ENCODE assay signal across 9 cellular contexts in genomic region chr2:12722445-12723316, GRCh38. TPM values are rescaled to one million over a fixed set of nuclear protein-coding genes. Genes with fewer than 3 reads are reported as not detected.
A peak's percentile ranks its signal among the peaks of the same experiment; 100 is the strongest.
DNase-seq lines count a peak whose midpoint lies in the region; ATAC-seq and TF ChIP-seq lines count a peak whose summit lies in the region.
"Had no signal": no experiment of that assay in that cellular context is flagged by ENCODE, and none has a peak within 500 bp of the region (broad histone marks: within the 10 kb centered on the region; RNA-seq: fewer than 3 reads in every experiment).

No MANE protein-coding gene starts in this region.

- no peak overlapping the region for H2AFZ ChIP-seq in smooth muscle cell (ENCODE audit: low read depth)

- peaks cover 80% of the 10 kb centered on the region for H3K79me2 ChIP-seq in smooth muscle cell (ENCODE audit: low read depth)

- no peak for ATAC-seq in GM19455 (IDR thresholded peaks at IDR 0.05; ENCODE audit: unreplicated experiment)

- peak; percentile 50 for DNase-seq in activated CD8-positive, alpha-beta memory T cell treated with anti-CD3 and anti-CD28 coated beads for 24 hours
- no peak for DNase-seq in activated CD8-positive, alpha-beta memory T cell treated with anti-CD3 and anti-CD28 coated beads, Interleukin-2, amount 50 U/mL, for 48 hours
- DNase-seq in OCI-M1 (lab: John Stamatoyannopoulos, UW) (peak; percentile 72), epithelial cell of proximal tubule (ENCODE audit: low read depth) (no peak), smooth muscle cell (lab: John Stamatoyannopoulos, UW; ENCODE audit: unreplicated experiment) (no peak), NCI-H2196 (lab: John Stamatoyannopoulos, UW; ENCODE audit: unreplicated experiment) (no peak), NAMALWA (ENCODE audit: low spot score) (no peak)

- H3K9ac ChIP-seq in smooth muscle cell (ENCODE audit: low read depth) = no peak overlapping the region

- no peaks in the 10 kb centered on the region for H3K27me3 ChIP-seq in smooth muscle cell (ENCODE audit: low read depth)

- peaks cover 17% of the 10 kb centered on the region for H3F3A ChIP-seq in smooth muscle cell (ENCODE audit: low read depth)

- peaks cover 95% of the 10 kb centered on the region for H4K20me1 ChIP-seq in smooth muscle cell (ENCODE audit: low read depth)

- 86% methylated on average over 7 of the region's 7 CpGs for WGBS in smooth muscle cell (ENCODE audit: low lambda C conversion rate)

- H3K27ac ChIP-seq in smooth muscle cell (ENCODE audit: low read depth) = peak overlapping the region; percentile 69
- H3K27ac ChIP-seq: C4-2B had no signal

- H3K4me1 ChIP-seq in smooth muscle cell (ENCODE audit: low read depth) = peaks cover 15% of the 10 kb centered on the region

- no peaks in the 10 kb centered on the region for H3K36me3 ChIP-seq in smooth muscle cell (ENCODE audit: low read depth)

- peak; percentile 8 for TF ChIP-seq CTCF in epithelial cell of proximal tubule (conservative IDR thresholded peaks at IDR 0.05; ENCODE audit: low read depth, low read length)
- TF ChIP-seq CTCF in smooth muscle cell (IDR thresholded peaks at IDR 0.05; ENCODE audit: borderline replicate concordance, insufficient read depth, poor library complexity, severe bottlenecking) = no peak

- H3K4me2 ChIP-seq in smooth muscle cell = peak overlapping the region; percentile 94

- H3K9me3 ChIP-seq in smooth muscle cell (replicated peaks; ENCODE audit: low read depth) = no peaks in the 10 kb centered on the region

- H3K4me3 ChIP-seq in epithelial cell of proximal tubule (ENCODE audit: low read depth, low read length) = no peak overlapping the region
- no peak overlapping the region for H3K4me3 ChIP-seq in smooth muscle cell

RNA-seq across cellular contexts. Expression of gene TRIB2, which starts 5.9 kb away (rescaled TPM):
- total RNA-seq in epithelial cell of proximal tubule (11.1 and 14.2 TPM in 2 replicates), smooth muscle cell (31.5 and 47.0 TPM in 2 replicates)
- 26.0 and 31.1 TPM in 2 replicates for polyA plus RNA-seq in smooth muscle cell

Comparison
In these comparisons a context has a peak if more than half of its experiments do, and no peak if none do; other contexts are left out.
1. DNase-seq: peak in activated CD8-positive, alpha-beta memory T cell treated with anti-CD3 and anti-CD28 coated beads for 24 hours (single experiment) and OCI-M1 (single experiment); none in activated CD8-positive, alpha-beta memory T cell treated with anti-CD3 and anti-CD28 coated beads, Interleukin-2, amount 50 U/mL, for 48 hours (single experiment), epithelial cell of proximal tubule (single experiment), smooth muscle cell (single experiment), NCI-H2196 (single experiment) and NAMALWA (single experiment).